13 cellular contexts compared by ENCODE assay signal in genomic region chr7:82131224-82131623, GRCh38.
DNase-seq lines count a peak whose midpoint lies in the region; ATAC-seq and TF ChIP-seq lines count a peak whose summit lies in the region.
"Had no signal": no experiment of that assay in that cellular context is flagged by ENCODE, and none has a peak within 500 bp of the region (broad histone marks: within the 10 kb centered on the region; RNA-seq: fewer than 3 reads in every experiment).

No MANE protein-coding gene starts in this region.

- peaks cover 0 to 4% (median 0%) of the 10 kb centered on the region in 4 donors for H3K4me1 ChIP-seq in tibial artery
- H3K4me1 ChIP-seq: Peyer's patch had no signal

- H3K36me3 ChIP-seq in brain microvascular endothelial cell (replicated peaks) (peaks cover 3% of the 10 kb centered on the region), tibial artery (no peaks in the 10 kb centered on the region)
- H3K36me3 ChIP-seq: BLaER1 treated with 17β-estradiol and CSF1 and Interleukin-3, amounts not matched to agents 10 nM and 100 nM; Peyer's patch had no signal

- no peak for TF ChIP-seq CTCF in HFF-Myc (IDR thresholded peaks at IDR 0.05; ENCODE audit: low read depth, low read length, missing control alignments)
- TF ChIP-seq CTCF in brain microvascular endothelial cell (IDR thresholded peaks at IDR 0.05; ENCODE audit: low read depth, low read length, missing control alignments) = no peak
- no peak for TF ChIP-seq CTCF in lower leg skin (IDR thresholded peaks at IDR 0.05)
- TF ChIP-seq CTCF in tibial artery (IDR thresholded peaks at IDR 0.05) = no peak

- in situ Hi-C loops in brain microvascular endothelial cell (cut with HindIII; ENCODE audit: low pct_ligation_motif_present, low sequenced_read_pairs) = no loop called here

- no peak for TF ChIP-seq POLR2A in lower leg skin (IDR thresholded peaks at IDR 0.05)

- H3K27ac ChIP-seq in brain microvascular endothelial cell (no peak overlapping the region), tibial artery (no peak overlapping the region)
- H3K27ac ChIP-seq: BLaER1 treated with 17β-estradiol and CSF1 and Interleukin-3, amounts not matched to agents 10 nM and 100 nM; Peyer's patch had no signal

- DNase-seq in HFF-Myc (ENCODE audit: extremely low read depth, low read depth) (peak; percentile 6), brain microvascular endothelial cell (peak; percentile 34), fibroblast of peridontal ligament (ENCODE audit: extremely low read depth) (peak; percentile 23), lower leg skin (ENCODE audit: low spot score in 2 of 2) (no peak), tibial artery (no peak), Kasumi-1 (lab: John Stamatoyannopoulos, UW) (no peak)
- DNase-seq: GOT3, NCI-H1105 treated with DMSO at 0.1 percent for 48 hours, NCI-H187, NCI-H82, Peyer's patch had no signal

- WGBS in lower leg skin, 2 donors = 37 to 49% methylated on average over 2 of the region's 2 CpGs

- no peaks in the 10 kb centered on the region for H3K9me3 ChIP-seq in tibial artery
- H3K9me3 ChIP-seq: BLaER1 treated with 17β-estradiol and CSF1 and Interleukin-3, amounts not matched to agents 10 nM and 100 nM; Peyer's patch had no signal

- H3K27me3 ChIP-seq in brain microvascular endothelial cell (replicated peaks) (no peaks in the 10 kb centered on the region), tibial artery (no peaks in the 10 kb centered on the region)
- H3K27me3 ChIP-seq: BLaER1 treated with 17β-estradiol and CSF1 and Interleukin-3, amounts not matched to agents 10 nM and 100 nM; Peyer's patch had no signal

- intact Hi-C loops in lower leg skin (cut with DNase I; ENCODE audit: low total_unique reads) = no loop called here
- intact Hi-C loops in tibial artery (cut with DNase I; ENCODE audit: low total_unique reads) = no loop called here

- H3K4me3 ChIP-seq in HFF-Myc (replicated peaks; ENCODE audit: low read depth, low read length) (no peak overlapping the region), brain microvascular endothelial cell (ENCODE audit: low read depth, low read length) (no peak overlapping the region), lower leg skin (ENCODE audit: low read depth, poor library complexity, severe bottlenecking) (no peak overlapping the region), tibial artery (no peak overlapping the region)
- H3K4me3 ChIP-seq: BLaER1 treated with 17β-estradiol and CSF1 and Interleukin-3, amounts not matched to agents 10 nM and 100 nM; Peyer's patch had no signal

- ATAC-seq in GM19035 (IDR thresholded peaks at IDR 0.05; ENCODE audit: unreplicated experiment) = no peak

Comparison
In these comparisons a context has a peak if more than half of its experiments do, and no peak if none do; other contexts are left out.
1. DNase-seq: peak in HFF-Myc (single experiment), brain microvascular endothelial cell (single experiment) and fibroblast of peridontal ligament (single experiment); none in lower leg skin (0 of 2), tibial artery (0 of 2) and Kasumi-1 (0 of 2).